Comparison of ENCODE assay signal across 29 cellular contexts in the genomic region with DNA sequence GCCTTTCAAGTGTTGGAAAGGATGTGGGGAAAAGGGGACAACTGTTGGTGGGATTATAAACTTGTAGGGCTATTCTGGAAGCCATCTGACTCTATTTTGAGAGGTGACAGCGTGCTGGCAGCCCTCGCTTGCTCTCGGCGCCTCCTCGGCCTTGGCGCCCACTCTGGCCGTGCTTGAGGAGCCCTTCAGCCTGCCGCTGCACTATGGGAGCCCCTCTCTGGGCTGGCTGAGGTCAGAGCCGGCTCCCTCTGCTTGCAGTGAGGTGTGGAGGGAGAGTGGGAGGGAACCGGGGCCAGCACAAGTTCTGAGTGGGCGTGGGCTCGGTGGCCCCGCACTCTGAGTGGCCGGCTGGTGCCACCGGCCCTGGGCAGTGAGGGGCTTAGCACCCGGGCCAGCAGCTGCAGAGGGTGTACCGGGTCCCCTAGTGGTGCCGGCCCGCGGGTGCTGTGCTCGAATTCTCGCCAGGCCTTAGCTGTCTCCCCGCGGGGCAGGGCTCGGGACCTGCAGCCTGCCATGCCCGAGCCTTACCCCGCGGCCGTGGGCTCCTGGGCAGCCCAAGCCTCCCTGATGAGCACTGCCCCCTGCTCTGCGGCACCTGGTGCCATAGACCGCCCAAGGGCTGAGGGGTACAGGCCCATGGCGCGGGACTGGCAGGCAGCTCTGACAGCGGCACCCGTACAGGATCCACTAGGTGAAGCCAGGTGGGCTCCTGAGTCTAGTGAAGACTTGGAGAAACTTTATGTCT. TPM values are rescaled to one million over a fixed set of nuclear protein-coding genes. Genes with fewer than 3 reads are reported as not detected.
"Had no signal": no experiment of that assay in that cellular context is flagged by ENCODE, and none has a peak within 500 bp of the region (broad histone marks: within the 10 kb centered on the region; RNA-seq: fewer than 3 reads in every experiment).

No MANE protein-coding gene starts in this region.

- H3K27ac Mint-ChIP-seq: naive thymus-derived CD8-positive, alpha-beta T cell; natural killer cell treated with Interleukin-12 subunit alpha and Interleukin-12 subunit beta and Interleukin-15 and Interleukin-18, amount 100 ng/mL, for 72 hours; progenitor cell of endocrine pancreas; stimulated activated effector memory CD8-positive, alpha-beta T cell treated with anti-CD3 and anti-CD28 coated beads, Interleukin-12 subunit alpha, Interleukin-12 subunit beta, amount 100 ng/mL, for 72 hours; stimulated activated naive B cell treated with anti-CD40 and anti-IgM and Interleukin-4, amounts not matched to agents 10 μg/mL and 1 μg/mL and 100 μg/mL, for 72 hours; stimulated activated naive CD8-positive, alpha-beta T cell treated with anti-CD3 and anti-CD28 coated beads, Interleukin-15, Interleukin-2, amounts not matched to agents 100 ng/mL and 50 ng/mL, for 24 hours had no signal

- H3K4me3 ChIP-seq: ovary, psoas muscle, right lobe of liver, sigmoid colon, stomach, thoracic aorta, thyroid gland, tibial nerve, upper lobe of left lung, vagina had no signal

- H3K4me1 ChIP-seq: parathyroid adenoma, right lobe of liver had no signal

- H3K27ac ChIP-seq: ovary, parathyroid adenoma, psoas muscle, right lobe of liver, sigmoid colon, stomach, thoracic aorta, thyroid gland, tibial nerve, upper lobe of left lung, vagina had no signal

- H3K27me3 ChIP-seq: ovary, right lobe of liver, sigmoid colon, stomach, thyroid gland, tibial nerve, upper lobe of left lung, vagina had no signal

- H3K36me3 Mint-ChIP-seq: naive thymus-derived CD8-positive, alpha-beta T cell; natural killer cell treated with Interleukin-12 subunit alpha and Interleukin-12 subunit beta and Interleukin-15 and Interleukin-18, amount 100 ng/mL, for 72 hours; stimulated activated effector memory CD8-positive, alpha-beta T cell treated with anti-CD3 and anti-CD28 coated beads, Interleukin-12 subunit alpha, Interleukin-12 subunit beta, amount 100 ng/mL, for 72 hours; stimulated activated naive B cell treated with anti-CD40 and anti-IgM and Interleukin-4, amounts not matched to agents 10 μg/mL and 1 μg/mL and 100 μg/mL, for 72 hours had no signal

- H3K9me3 ChIP-seq: ovary, psoas muscle, right lobe of liver, sigmoid colon, stomach, thoracic aorta, thyroid gland, upper lobe of left lung, vagina had no signal

- H3K79me2 ChIP-seq: parathyroid adenoma had no signal

- H3K9me3 Mint-ChIP-seq: naive thymus-derived CD8-positive, alpha-beta T cell; natural killer cell treated with Interleukin-12 subunit alpha and Interleukin-12 subunit beta and Interleukin-15 and Interleukin-18, amount 100 ng/mL, for 72 hours; neural crest cell; stimulated activated effector memory CD8-positive, alpha-beta T cell treated with anti-CD3 and anti-CD28 coated beads, Interleukin-12 subunit alpha, Interleukin-12 subunit beta, amount 100 ng/mL, for 72 hours; stimulated activated naive B cell treated with anti-CD40 and anti-IgM and Interleukin-4, amounts not matched to agents 10 μg/mL and 1 μg/mL and 100 μg/mL, for 72 hours; stimulated activated naive CD8-positive, alpha-beta T cell treated with anti-CD3 and anti-CD28 coated beads, Interleukin-15, Interleukin-2, amounts not matched to agents 100 ng/mL and 50 ng/mL, for 24 hours had no signal

- FAIRE-seq: small intestine, urothelium cell line had no signal

- DNase-seq: naive thymus-derived CD8-positive, alpha-beta T cell; nephron progenitor cell; occipital lobe; ovary; posterior cingulate gyrus; psoas muscle; right lobe of liver; sigmoid colon; small intestine; stimulated activated CD4-positive, alpha-beta T cell treated with anti-CD3 and anti-CD28 coated beads, Interleukin-15, amount 100 ng/mL, for 24 hours; stimulated activated CD4-positive, alpha-beta T cell treated with anti-CD3 and anti-CD28 coated beads, Interleukin-2, amount 100 ng/mL, for 24 hours; stimulated activated CD4-positive, alpha-beta T cell treated with anti-CD3 and anti-CD28 coated beads, Interleukin-2, amount 100 ng/mL, for 48 hours; stimulated activated CD4-positive, alpha-beta T cell treated with anti-CD3 and anti-CD28 coated beads, Interleukin-4, amount 100 ng/mL, for 24 hours; stimulated activated naive B cell treated with anti-CD40 and anti-IgM and Interleukin-4, amounts not matched to agents 10 μg/mL and 1 μg/mL and 100 μg/mL, for 72 hours; stimulated activated naive CD4-positive, alpha-beta T cell treated with Interleukin-2 at 50 U/mL for 16 hours; stomach; thyroid gland; trophoblast cell had no signal

- H3K36me3 ChIP-seq: ovary, right lobe of liver, sigmoid colon, stomach, thoracic aorta, thyroid gland, tibial nerve, upper lobe of left lung, vagina had no signal

- H3K4me3 Mint-ChIP-seq: naive thymus-derived CD8-positive, alpha-beta T cell; natural killer cell treated with Interleukin-12 subunit alpha and Interleukin-12 subunit beta and Interleukin-15 and Interleukin-18, amount 100 ng/mL, for 72 hours; nephron progenitor cell; neural crest cell; stimulated activated effector memory CD8-positive, alpha-beta T cell treated with anti-CD3 and anti-CD28 coated beads, Interleukin-12 subunit alpha, Interleukin-12 subunit beta, amount 100 ng/mL, for 72 hours; stimulated activated naive B cell treated with anti-CD40 and anti-IgM and Interleukin-4, amounts not matched to agents 10 μg/mL and 1 μg/mL and 100 μg/mL, for 72 hours; stimulated activated naive CD8-positive, alpha-beta T cell treated with anti-CD3 and anti-CD28 coated beads, Interleukin-15, Interleukin-2, amounts not matched to agents 100 ng/mL and 50 ng/mL, for 24 hours had no signal

- H3K9ac ChIP-seq: parathyroid adenoma had no signal

- H2AFZ ChIP-seq: parathyroid adenoma had no signal

- H3K27me3 Mint-ChIP-seq: natural killer cell treated with Interleukin-12 subunit alpha and Interleukin-12 subunit beta and Interleukin-15 and Interleukin-18, amount 100 ng/mL, for 72 hours; stimulated activated naive B cell treated with anti-CD40 and anti-IgM and Interleukin-4, amounts not matched to agents 10 μg/mL and 1 μg/mL and 100 μg/mL, for 72 hours; stimulated activated naive CD8-positive, alpha-beta T cell treated with anti-CD3 and anti-CD28 coated beads, Interleukin-15, Interleukin-2, amounts not matched to agents 100 ng/mL and 50 ng/mL, for 24 hours had no signal

- ATAC-seq: naive thymus-derived CD8-positive, alpha-beta T cell; natural killer cell treated with Interleukin-12 subunit alpha and Interleukin-12 subunit beta and Interleukin-15 and Interleukin-18, amount 100 ng/mL, for 72 hours; psoas muscle; stimulated activated effector memory CD8-positive, alpha-beta T cell treated with anti-CD3 and anti-CD28 coated beads, Interleukin-12 subunit alpha, Interleukin-12 subunit beta, amount 100 ng/mL, for 72 hours; stimulated activated naive B cell treated with anti-CD40 and anti-IgM and Interleukin-4, amounts not matched to agents 10 μg/mL and 1 μg/mL and 100 μg/mL, for 72 hours had no signal

RNA-seq across cellular contexts. Expression of gene PLAU, which starts 33.6 kb away (rescaled TPM):
- total RNA-seq: natural killer cell treated with Interleukin-12 subunit alpha and Interleukin-12 subunit beta and Interleukin-15 and Interleukin-18, amount 100 ng/mL, for 72 hours had no signal
- polyA plus RNA-seq: naive thymus-derived CD8-positive, alpha-beta T cell had no signal
